1 cellular context compared by ENCODE assay signal in the genomic region with DNA sequence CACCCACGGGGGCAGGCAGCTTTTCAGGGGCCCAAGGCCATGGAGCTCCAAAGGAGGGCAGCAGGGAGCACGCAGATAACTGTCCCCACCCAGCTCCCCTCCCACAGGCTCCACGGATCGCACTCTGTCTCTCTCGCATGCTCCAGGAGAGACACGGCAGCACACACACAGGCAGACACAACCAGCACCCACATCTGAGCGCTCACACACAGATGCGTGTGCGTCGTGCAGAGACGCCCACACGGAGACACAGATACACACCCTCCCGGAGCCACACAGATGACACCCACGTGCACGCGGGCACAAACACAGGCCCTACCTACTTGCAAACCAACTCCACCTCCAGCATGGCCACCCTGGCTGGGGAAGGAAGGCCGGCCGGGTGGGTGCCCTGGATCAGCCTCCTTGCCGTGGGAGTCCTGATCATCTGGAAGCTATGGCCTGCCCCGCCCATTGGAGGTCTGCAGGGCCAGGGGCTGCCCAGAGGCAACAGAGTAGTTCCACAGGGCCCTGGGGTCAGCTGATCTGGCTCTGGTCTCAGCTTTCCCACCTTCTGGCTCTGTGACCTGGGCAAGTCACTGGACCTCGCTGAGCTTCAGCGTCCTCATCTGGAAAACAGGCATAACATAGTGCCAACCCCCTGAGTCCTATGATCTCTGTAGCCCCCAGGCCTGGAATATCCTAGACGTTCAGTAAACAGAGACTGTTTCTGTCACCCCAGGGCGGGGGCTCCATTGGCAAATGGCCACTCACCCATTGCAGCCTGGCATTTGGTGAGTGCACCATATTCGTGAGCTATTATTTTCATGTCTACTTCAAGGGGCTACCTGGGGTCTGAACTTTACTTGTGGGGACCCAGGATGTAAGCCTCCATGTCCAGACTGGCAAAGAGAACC.
A peak's percentile ranks its signal among the peaks of the same experiment; 100 is the strongest.
TF ChIP-seq lines count a peak whose summit lies in the region.

No MANE protein-coding gene starts in this region.

TF ChIP-seq in HepG2, 621 proteins besides CTCF, POLR2A, EP300 and RAD21 (continues in another document):
- TF ChIP-seq, protein P1, sequence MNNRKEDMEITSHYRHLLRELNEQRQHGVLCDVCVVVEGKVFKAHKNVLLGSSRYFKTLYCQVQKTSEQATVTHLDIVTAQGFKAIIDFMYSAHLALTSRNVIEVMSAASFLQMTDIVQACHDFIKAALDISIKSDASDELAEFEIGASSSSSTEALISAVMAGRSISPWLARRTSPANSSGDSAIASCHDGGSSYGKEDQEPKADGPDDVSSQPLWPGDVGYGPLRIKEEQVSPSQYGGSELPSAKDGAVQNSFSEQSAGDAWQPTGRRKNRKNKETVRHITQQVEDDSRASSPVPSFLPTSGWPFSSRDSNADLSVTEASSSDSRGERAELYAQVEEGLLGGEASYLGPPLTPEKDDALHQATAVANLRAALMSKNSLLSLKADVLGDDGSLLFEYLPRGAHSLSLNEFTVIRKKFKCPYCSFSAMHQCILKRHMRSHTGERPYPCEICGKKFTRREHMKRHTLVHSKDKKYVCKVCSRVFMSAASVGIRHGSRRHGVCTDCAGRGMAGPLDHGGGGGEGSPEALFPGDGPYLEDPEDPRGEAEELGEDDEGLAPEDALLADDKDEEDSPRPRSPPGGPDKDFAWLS (CRISPR knock-in tag; IDR thresholded peaks at IDR 0.05; ENCODE audit: borderline replicate concordance) = no peak
- TF ChIP-seq ZNF333 (CRISPR knock-in tag; IDR thresholded peaks at IDR 0.05; ENCODE audit: borderline replicate concordance) = 0 out of 2 replicates have a peak, but pooled peaks have one; percentile 65
- peak; percentile 29; the same call in 1 of the 2 replicates for TF ChIP-seq MTA1 (CRISPR knock-in tag; IDR thresholded peaks at IDR 0.05; ENCODE audit: borderline replicate concordance)
- TF ChIP-seq, protein P2, sequence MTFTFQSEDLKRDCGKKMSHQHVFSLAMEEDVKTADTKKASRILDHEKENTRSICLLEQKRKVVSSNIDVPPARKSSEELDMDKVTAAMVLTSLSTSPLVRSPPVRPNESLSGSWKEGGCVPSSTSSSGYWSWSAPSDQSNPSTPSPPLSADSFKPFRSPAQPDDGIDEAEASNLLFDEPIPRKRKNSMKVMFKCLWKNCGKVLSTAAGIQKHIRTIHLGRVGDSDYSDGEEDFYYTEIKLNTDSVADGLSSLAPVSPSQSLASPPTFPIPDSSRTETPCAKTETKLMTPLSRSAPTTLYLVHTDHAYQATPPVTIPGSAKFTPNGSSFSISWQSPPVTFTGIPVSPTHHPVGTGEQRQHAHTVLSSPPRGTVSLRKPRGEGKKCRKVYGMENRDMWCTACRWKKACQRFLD (CRISPR knock-in tag; IDR thresholded peaks at IDR 0.05; ENCODE audit: borderline replicate concordance) = no peak
- peak; percentile 33; the same call in 1 of the 2 replicates for TF ChIP-seq ZFX (CRISPR knock-in tag; IDR thresholded peaks at IDR 0.05; ENCODE audit: low read depth)
- TF ChIP-seq ZBTB7A (CRISPR knock-in tag; IDR thresholded peaks at IDR 0.05) = 0 out of 2 replicates have a peak, but pooled peaks have one; percentile 18
- no peak for TF ChIP-seq ONECUT2 (CRISPR knock-in tag; IDR thresholded peaks at IDR 0.05)
- no peak for TF ChIP-seq SMC3 (IDR thresholded peaks at IDR 0.05; ENCODE audit: low read length)
- TF ChIP-seq NONO (IDR thresholded peaks at IDR 0.05) = no peak
- peak; percentile 48; the same call in 1 of the 2 replicates for TF ChIP-seq NONO (CRISPR knock-in tag; conservative IDR thresholded peaks at IDR 0.05)
- TF ChIP-seq, protein P3, sequence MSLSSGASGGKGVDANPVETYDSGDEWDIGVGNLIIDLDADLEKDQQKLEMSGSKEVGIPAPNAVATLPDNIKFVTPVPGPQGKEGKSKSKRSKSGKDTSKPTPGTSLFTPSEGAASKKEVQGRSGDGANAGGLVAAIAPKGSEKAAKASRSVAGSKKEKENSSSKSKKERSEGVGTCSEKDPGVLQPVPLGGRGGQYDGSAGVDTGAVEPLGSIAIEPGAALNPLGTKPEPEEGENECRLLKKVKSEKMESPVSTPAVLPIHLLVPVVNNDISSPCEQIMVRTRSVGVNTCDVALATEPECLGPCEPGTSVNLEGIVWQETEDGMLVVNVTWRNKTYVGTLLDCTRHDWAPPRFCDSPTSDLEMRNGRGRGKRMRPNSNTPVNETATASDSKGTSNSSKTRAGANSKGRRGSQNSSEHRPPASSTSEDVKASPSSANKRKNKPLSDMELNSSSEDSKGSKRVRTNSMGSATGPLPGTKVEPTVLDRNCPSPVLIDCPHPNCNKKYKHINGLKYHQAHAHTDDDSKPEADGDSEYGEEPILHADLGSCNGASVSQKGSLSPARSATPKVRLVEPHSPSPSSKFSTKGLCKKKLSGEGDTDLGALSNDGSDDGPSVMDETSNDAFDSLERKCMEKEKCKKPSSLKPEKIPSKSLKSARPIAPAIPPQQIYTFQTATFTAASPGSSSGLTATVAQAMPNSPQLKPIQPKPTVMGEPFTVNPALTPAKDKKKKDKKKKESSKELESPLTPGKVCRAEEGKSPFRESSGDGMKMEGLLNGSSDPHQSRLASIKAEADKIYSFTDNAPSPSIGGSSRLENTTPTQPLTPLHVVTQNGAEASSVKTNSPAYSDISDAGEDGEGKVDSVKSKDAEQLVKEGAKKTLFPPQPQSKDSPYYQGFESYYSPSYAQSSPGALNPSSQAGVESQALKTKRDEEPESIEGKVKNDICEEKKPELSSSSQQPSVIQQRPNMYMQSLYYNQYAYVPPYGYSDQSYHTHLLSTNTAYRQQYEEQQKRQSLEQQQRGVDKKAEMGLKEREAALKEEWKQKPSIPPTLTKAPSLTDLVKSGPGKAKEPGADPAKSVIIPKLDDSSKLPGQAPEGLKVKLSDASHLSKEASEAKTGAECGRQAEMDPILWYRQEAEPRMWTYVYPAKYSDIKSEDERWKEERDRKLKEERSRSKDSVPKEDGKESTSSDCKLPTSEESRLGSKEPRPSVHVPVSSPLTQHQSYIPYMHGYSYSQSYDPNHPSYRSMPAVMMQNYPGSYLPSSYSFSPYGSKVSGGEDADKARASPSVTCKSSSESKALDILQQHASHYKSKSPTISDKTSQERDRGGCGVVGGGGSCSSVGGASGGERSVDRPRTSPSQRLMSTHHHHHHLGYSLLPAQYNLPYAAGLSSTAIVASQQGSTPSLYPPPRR (CRISPR knock-in tag; IDR thresholded peaks at IDR 0.05; ENCODE audit: borderline replicate concordance) = 0 out of 2 replicates have a peak, but pooled peaks have one; percentile 25
- peak; percentile 40 for TF ChIP-seq ZNF883 (CRISPR knock-in tag; IDR thresholded peaks at IDR 0.05; ENCODE audit: not compliant biosample characterization)
- TF ChIP-seq ZNF343 (CRISPR knock-in tag; IDR thresholded peaks at IDR 0.05) = 0 out of 2 replicates have a peak, but pooled peaks have one; percentile 29
- TF ChIP-seq ZNF564 (CRISPR knock-in tag; IDR thresholded peaks at IDR 0.05) = 0 out of 2 replicates have a peak, but pooled peaks have one; percentile 52
- peak; percentile 64 for TF ChIP-seq ZNF687 (CRISPR knock-in tag; IDR thresholded peaks at IDR 0.05)
- TF ChIP-seq, protein P4, sequence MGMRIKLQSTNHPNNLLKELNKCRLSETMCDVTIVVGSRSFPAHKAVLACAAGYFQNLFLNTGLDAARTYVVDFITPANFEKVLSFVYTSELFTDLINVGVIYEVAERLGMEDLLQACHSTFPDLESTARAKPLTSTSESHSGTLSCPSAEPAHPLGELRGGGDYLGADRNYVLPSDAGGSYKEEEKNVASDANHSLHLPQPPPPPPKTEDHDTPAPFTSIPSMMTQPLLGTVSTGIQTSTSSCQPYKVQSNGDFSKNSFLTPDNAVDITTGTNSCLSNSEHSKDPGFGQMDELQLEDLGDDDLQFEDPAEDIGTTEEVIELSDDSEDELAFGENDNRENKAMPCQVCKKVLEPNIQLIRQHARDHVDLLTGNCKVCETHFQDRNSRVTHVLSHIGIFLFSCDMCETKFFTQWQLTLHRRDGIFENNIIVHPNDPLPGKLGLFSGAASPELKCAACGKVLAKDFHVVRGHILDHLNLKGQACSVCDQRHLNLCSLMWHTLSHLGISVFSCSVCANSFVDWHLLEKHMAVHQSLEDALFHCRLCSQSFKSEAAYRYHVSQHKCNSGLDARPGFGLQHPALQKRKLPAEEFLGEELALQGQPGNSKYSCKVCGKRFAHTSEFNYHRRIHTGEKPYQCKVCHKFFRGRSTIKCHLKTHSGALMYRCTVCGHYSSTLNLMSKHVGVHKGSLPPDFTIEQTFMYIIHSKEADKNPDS (CRISPR knock-in tag; IDR thresholded peaks at IDR 0.05) = no peak
- no peak for TF ChIP-seq RBM39 (IDR thresholded peaks at IDR 0.05; ENCODE audit: low read depth, low read length, poor library complexity, severe bottlenecking)
- 0 out of 2 replicates have a peak, but pooled peaks have one; percentile 7 for TF ChIP-seq MATR3 (CRISPR knock-in tag; IDR thresholded peaks at IDR 0.05)
- TF ChIP-seq ZBTB7B (CRISPR knock-in tag; IDR thresholded peaks at IDR 0.05) = 0 out of 2 replicates have a peak, but pooled peaks have one; percentile 28
- peak; percentile 14 for TF ChIP-seq XRCC5 (optimal IDR thresholded peaks at IDR 0.05; ENCODE audit: low read length)
- peak; percentile 15 for TF ChIP-seq HNRNPLL (IDR thresholded peaks at IDR 0.05; ENCODE audit: low read depth, low read length, poor library complexity, severe bottlenecking)
- TF ChIP-seq EHMT2 (IDR thresholded peaks at IDR 0.05; ENCODE audit: borderline replicate concordance, low read depth, low read length) = no peak
- 0 out of 2 replicates have a peak, but pooled peaks have one; percentile 64 for TF ChIP-seq ZNF441 (CRISPR knock-in tag; IDR thresholded peaks at IDR 0.05; ENCODE audit: borderline replicate concordance)
- TF ChIP-seq PCBP1 (IDR thresholded peaks at IDR 0.05; ENCODE audit: borderline replicate concordance, low read depth, low read length) = 0 out of 2 replicates have a peak, but pooled peaks have one; percentile 46
- TF ChIP-seq EED (CRISPR knock-in tag; IDR thresholded peaks at IDR 0.05) = peak; percentile 78; the same call in 1 of the 2 replicates
- TF ChIP-seq, protein P5, sequence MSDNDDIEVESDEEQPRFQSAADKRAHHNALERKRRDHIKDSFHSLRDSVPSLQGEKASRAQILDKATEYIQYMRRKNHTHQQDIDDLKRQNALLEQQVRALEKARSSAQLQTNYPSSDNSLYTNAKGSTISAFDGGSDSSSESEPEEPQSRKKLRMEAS (IDR thresholded peaks at IDR 0.05) = 0 out of 2 replicates have a peak, but pooled peaks have one; percentile 35
